In the genomic region with DNA sequence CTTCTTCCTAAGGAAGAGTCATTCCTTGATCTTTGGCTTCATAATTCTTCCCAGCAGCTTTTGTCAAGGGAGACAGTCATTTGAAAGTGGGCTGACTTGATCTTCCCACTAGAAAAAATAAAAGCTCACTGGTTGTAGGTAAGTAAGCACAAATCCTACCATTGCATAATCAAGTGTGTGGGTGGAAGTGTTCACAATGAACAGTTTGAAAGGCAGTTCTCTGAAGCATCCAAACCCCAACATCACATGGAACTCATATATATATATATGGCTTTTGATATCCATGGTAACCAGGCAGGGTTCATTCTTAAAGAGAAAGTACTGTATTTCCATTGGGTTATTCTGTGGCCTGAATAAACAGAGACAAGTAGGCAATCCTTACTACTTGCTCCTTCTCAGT, we compare ENCODE assay signal across 18 cellular contexts. TPM values are rescaled to one million over a fixed set of nuclear protein-coding genes. Genes with fewer than 3 reads are reported as not detected.
DNase-seq lines count a peak whose midpoint lies in the region; ATAC-seq and TF ChIP-seq lines count a peak whose summit lies in the region.
"Had no signal": no experiment of that assay in that cellular context is flagged by ENCODE, and none has a peak within 500 bp of the region (broad histone marks: within the 10 kb centered on the region; RNA-seq: fewer than 3 reads in every experiment).

No MANE protein-coding gene starts in this region.

- intact Hi-C loops in activated CD4-positive, alpha-beta T cell treated with anti-CD3 and anti-CD28 coated beads for 36 hours (cut with DNase I, micrococcal nuclease) = no loop called here
- intact Hi-C loops in activated T-helper 1 cell treated with anti-CD3 and anti-CD28 coated beads, Interleukin-12 subunit alpha, Interleukin-12 subunit beta, Interleukin-2, Interleukin-4 antibody, amounts not matched to agents 30 ng/mL and 10 ng/mL and 1 ng/mL, durations not matched to agents 14 hours and 24 hours and 36 hours (cut with micrococcal nuclease) = no loop called here
- intact Hi-C loops in CD8-positive, alpha-beta T cell (cut with DNase I, micrococcal nuclease) = no loop called here

- DNase-seq in activated CD4-positive, alpha-beta T cell treated with anti-CD3 and anti-CD28 coated beads for 36 hours = no peak
- no peak for DNase-seq in activated CD4-positive, alpha-beta T cell treated with anti-CD3 and anti-CD28 coated beads for 1 hour
- no peak for DNase-seq in activated T-helper 1 cell treated with anti-CD3 and anti-CD28 coated beads, Interleukin-12 subunit alpha, Interleukin-12 subunit beta, Interleukin-2, Interleukin-4 antibody, amounts not matched to agents 30 ng/mL and 10 ng/mL and 1 ng/mL, durations not matched to agents 14 hours and 24 hours and 36 hours (ENCODE audit: low spot score)
- DNase-seq in foreskin melanocyte = peak; percentile 72
- peak; percentile 40 for DNase-seq in stromal cell of bone marrow (ENCODE audit: low read depth)
- no peak for DNase-seq in CD8-positive, alpha-beta T cell
- DNase-seq: activated CD4-positive, alpha-beta memory T cell treated with anti-CD3 and anti-CD28 coated beads for 36 hours; body of pancreas; effector memory CD4-positive, alpha-beta T cell; heart left ventricle; NCI-H1092; spleen had no signal

- H3K36me3 Mint-ChIP-seq in activated CD4-positive, alpha-beta T cell treated with anti-CD3 and anti-CD28 coated beads for 36 hours (ENCODE audit: low read depth) = peaks cover 27% of the 10 kb centered on the region
- peaks cover 36% of the 10 kb centered on the region for H3K36me3 Mint-ChIP-seq in activated T-helper 1 cell treated with anti-CD3 and anti-CD28 coated beads, Interleukin-12 subunit alpha, Interleukin-12 subunit beta, Interleukin-2, Interleukin-4 antibody, amounts not matched to agents 30 ng/mL and 10 ng/mL and 1 ng/mL, durations not matched to agents 14 hours and 24 hours and 36 hours (ENCODE audit: low read depth)
- peaks cover 73% of the 10 kb centered on the region for H3K36me3 Mint-ChIP-seq in CD8-positive, alpha-beta T cell

- H3K4me1 Mint-ChIP-seq in activated CD4-positive, alpha-beta T cell treated with anti-CD3 and anti-CD28 coated beads for 36 hours = peaks cover 17% of the 10 kb centered on the region
- peaks cover 25% of the 10 kb centered on the region for H3K4me1 Mint-ChIP-seq in activated T-helper 1 cell treated with anti-CD3 and anti-CD28 coated beads, Interleukin-12 subunit alpha, Interleukin-12 subunit beta, Interleukin-2, Interleukin-4 antibody, amounts not matched to agents 30 ng/mL and 10 ng/mL and 1 ng/mL, durations not matched to agents 14 hours and 24 hours and 36 hours (ENCODE audit: low read depth)
- H3K4me1 Mint-ChIP-seq in CD8-positive, alpha-beta T cell (ENCODE audit: low read depth) = peaks cover 14% of the 10 kb centered on the region
- H3K4me1 Mint-ChIP-seq: neural crest cell had no signal

- H3K36me3 ChIP-seq in CD8-positive, alpha-beta T cell (ENCODE audit: insufficient read depth, low read length) = peaks cover 26% of the 10 kb centered on the region

- H3K27me3 Mint-ChIP-seq in activated CD4-positive, alpha-beta T cell treated with anti-CD3 and anti-CD28 coated beads for 36 hours = no peaks in the 10 kb centered on the region
- no peaks in the 10 kb centered on the region for H3K27me3 Mint-ChIP-seq in activated T-helper 1 cell treated with anti-CD3 and anti-CD28 coated beads, Interleukin-12 subunit alpha, Interleukin-12 subunit beta, Interleukin-2, Interleukin-4 antibody, amounts not matched to agents 30 ng/mL and 10 ng/mL and 1 ng/mL, durations not matched to agents 14 hours and 24 hours and 36 hours (ENCODE audit: insufficient read depth)
- no peaks in the 10 kb centered on the region for H3K27me3 Mint-ChIP-seq in CD8-positive, alpha-beta T cell (ENCODE audit: low read depth)
- H3K27me3 Mint-ChIP-seq: activated CD4-positive, alpha-beta memory T cell treated with anti-CD3 and anti-CD28 coated beads for 36 hours; activated T-helper 17 cell treated with anti-CD3 and anti-CD28 coated beads, Interleukin-2, amount 50 U/mL, for 72 hours had no signal

- no peak overlapping the region for H3K4me3 ChIP-seq in CD8-positive, alpha-beta T cell (ENCODE audit: low read depth, low read length)
- H3K4me3 ChIP-seq: body of pancreas, heart left ventricle, spleen, thoracic aorta had no signal

- CTCF ChIA-PET in activated CD4-positive, alpha-beta T cell treated with anti-CD3 and anti-CD28 coated beads for 36 hours (lab: Charles Lee) = interaction anchor here (0.5 to 1.0 kb wide), 4 partner anchors 11 to 165 kb away, joined by 3 read pairs; no protein-coding TSS in a partner anchor
- CTCF ChIA-PET in CD8-positive, alpha-beta T cell (lab: Charles Lee) = interaction anchor here (1.4 to 1.5 kb wide), 2 partner anchors 68 to 164 kb away, joined by 4 to 5 read pairs; no protein-coding TSS in a partner anchor

- no peak overlapping the region for H3K27ac ChIP-seq in CD8-positive, alpha-beta T cell (ENCODE audit: low read depth, low read length)
- H3K27ac ChIP-seq: body of pancreas, heart left ventricle, thoracic aorta had no signal

- no peaks in the 10 kb centered on the region for H3K9me3 ChIP-seq in CD8-positive, alpha-beta T cell (ENCODE audit: low read length)
- H3K9me3 ChIP-seq: body of pancreas, heart left ventricle, spleen, thoracic aorta had no signal

- POLR2A ChIA-PET in activated CD4-positive, alpha-beta T cell treated with anti-CD3 and anti-CD28 coated beads for 36 hours (lab: Charles Lee) = no interaction called here
- POLR2A ChIA-PET in CD8-positive, alpha-beta T cell (lab: Charles Lee) = interaction anchor here (0.7 kb wide), 1 partner anchor 316 kb away, joined by 3 read pairs; no protein-coding TSS in a partner anchor

- TF ChIP-seq CTCF in CD8-positive, alpha-beta T cell (IDR thresholded peaks at IDR 0.05) = no peak

- H3K4me1 ChIP-seq in CD8-positive, alpha-beta T cell (ENCODE audit: insufficient read depth, low read length) = peaks cover 8% of the 10 kb centered on the region
- H3K4me1 ChIP-seq: body of pancreas had no signal

- no peaks in the 10 kb centered on the region for H3K27me3 ChIP-seq in CD8-positive, alpha-beta T cell (ENCODE audit: insufficient read depth, low read length)
- H3K27me3 ChIP-seq: body of pancreas, heart left ventricle, spleen had no signal

- no peaks in the 10 kb centered on the region for H3K9me3 Mint-ChIP-seq in activated CD4-positive, alpha-beta T cell treated with anti-CD3 and anti-CD28 coated beads for 36 hours (ENCODE audit: low read depth)
- no peaks in the 10 kb centered on the region for H3K9me3 Mint-ChIP-seq in activated T-helper 1 cell treated with anti-CD3 and anti-CD28 coated beads, Interleukin-12 subunit alpha, Interleukin-12 subunit beta, Interleukin-2, Interleukin-4 antibody, amounts not matched to agents 30 ng/mL and 10 ng/mL and 1 ng/mL, durations not matched to agents 14 hours and 24 hours and 36 hours
- H3K9me3 Mint-ChIP-seq in CD8-positive, alpha-beta T cell = no peaks in the 10 kb centered on the region
- H3K9me3 Mint-ChIP-seq: activated CD4-positive, alpha-beta memory T cell treated with anti-CD3 and anti-CD28 coated beads for 36 hours; activated T-helper 17 cell treated with anti-CD3 and anti-CD28 coated beads, Interleukin-2, amount 50 U/mL, for 72 hours; neural crest cell had no signal

- no peak overlapping the region for H3K27ac Mint-ChIP-seq in activated CD4-positive, alpha-beta T cell treated with anti-CD3 and anti-CD28 coated beads for 36 hours
- peak overlapping the region; percentile 31 for H3K27ac Mint-ChIP-seq in activated T-helper 1 cell treated with anti-CD3 and anti-CD28 coated beads, Interleukin-12 subunit alpha, Interleukin-12 subunit beta, Interleukin-2, Interleukin-4 antibody, amounts not matched to agents 30 ng/mL and 10 ng/mL and 1 ng/mL, durations not matched to agents 14 hours and 24 hours and 36 hours
- H3K27ac Mint-ChIP-seq in CD8-positive, alpha-beta T cell = no peak overlapping the region
- H3K27ac Mint-ChIP-seq: activated CD4-positive, alpha-beta memory T cell treated with anti-CD3 and anti-CD28 coated beads for 36 hours; activated T-helper 17 cell treated with anti-CD3 and anti-CD28 coated beads, Interleukin-2, amount 50 U/mL, for 72 hours had no signal

- peak; percentile 33 for ATAC-seq in activated CD4-positive, alpha-beta T cell treated with anti-CD3 and anti-CD28 coated beads for 36 hours
- ATAC-seq in GM21717 (IDR thresholded peaks at IDR 0.05; ENCODE audit: unreplicated experiment) = no peak
- ATAC-seq in HG02678 (IDR thresholded peaks at IDR 0.05; ENCODE audit: unreplicated experiment) = no peak
- ATAC-seq in CD8-positive, alpha-beta T cell = no peak
- ATAC-seq: activated T-helper 17 cell treated with anti-CD3 and anti-CD28 coated beads, Interleukin-2, amount 50 U/mL, for 72 hours; body of pancreas; heart left ventricle; Panc1 had no signal

- H3K4me3 Mint-ChIP-seq in activated CD4-positive, alpha-beta T cell treated with anti-CD3 and anti-CD28 coated beads for 36 hours = no peak overlapping the region
- H3K4me3 Mint-ChIP-seq in activated T-helper 1 cell treated with anti-CD3 and anti-CD28 coated beads, Interleukin-12 subunit alpha, Interleukin-12 subunit beta, Interleukin-2, Interleukin-4 antibody, amounts not matched to agents 30 ng/mL and 10 ng/mL and 1 ng/mL, durations not matched to agents 14 hours and 24 hours and 36 hours = no peak overlapping the region
- no peak overlapping the region for H3K4me3 Mint-ChIP-seq in CD8-positive, alpha-beta T cell
- H3K4me3 Mint-ChIP-seq: activated CD4-positive, alpha-beta memory T cell treated with anti-CD3 and anti-CD28 coated beads for 36 hours; activated T-helper 17 cell treated with anti-CD3 and anti-CD28 coated beads, Interleukin-2, amount 50 U/mL, for 72 hours; neural crest cell had no signal

RNA-seq across cellular contexts. Expression of a gene that starts 51.6 kb away (rescaled TPM):
- 10 to 100 TPM; 16.0 to 21.0 TPM for total RNA-seq in activated CD4-positive, alpha-beta T cell treated with anti-CD3 and anti-CD28 coated beads for 36 hours
- total RNA-seq in activated T-helper 1 cell treated with anti-CD3 and anti-CD28 coated beads, Interleukin-12 subunit alpha, Interleukin-12 subunit beta, Interleukin-2, Interleukin-4 antibody, amounts not matched to agents 30 ng/mL and 10 ng/mL and 1 ng/mL, durations not matched to agents 14 hours and 24 hours and 36 hours = 21.5 and 24.8 TPM in 2 replicates
- 10 to 100 TPM; 18.6 to 20.6 TPM for total RNA-seq in CD8-positive, alpha-beta T cell

Comparison
In these comparisons a context has a peak if more than half of its experiments do, and no peak if none do; other contexts are left out.
1. DNase-seq: peak in foreskin melanocyte (single experiment) and stromal cell of bone marrow (single experiment); none in activated CD4-positive, alpha-beta T cell treated with anti-CD3 and anti-CD28 coated beads for 36 hours (single experiment), activated CD4-positive, alpha-beta T cell treated with anti-CD3 and anti-CD28 coated beads for 1 hour (single experiment), activated T-helper 1 cell treated with anti-CD3 and anti-CD28 coated beads, Interleukin-12 subunit alpha, Interleukin-12 subunit beta, Interleukin-2, Interleukin-4 antibody, amounts not matched to agents 30 ng/mL and 10 ng/mL and 1 ng/mL, durations not matched to agents 14 hours and 24 hours and 36 hours (single experiment) and CD8-positive, alpha-beta T cell (0 of 7).